In genomic region chr3:49769926-49770325, GRCh38 we compare ENCODE assay signal across 20 cellular contexts. TPM values are rescaled to one million over a fixed set of nuclear protein-coding genes. Genes with fewer than 3 reads are reported as not detected.
DNase-seq lines count a peak whose midpoint lies in the region; ATAC-seq, FAIRE-seq and TF ChIP-seq lines count a peak whose summit lies in the region.
"Had no signal": no experiment of that assay in that cellular context is flagged by ENCODE, and none has a peak within 500 bp of the region (broad histone marks: within the 10 kb centered on the region; RNA-seq: fewer than 3 reads in every experiment).

No MANE protein-coding gene starts in this region.

- H3K27ac ChIP-seq in HepG2 (ENCODE audit: extremely low read length, insufficient read depth, low read length) (no peak overlapping the region), right lobe of liver (no peak overlapping the region), testis (peak overlapping the region; percentile 45 to 68)
- H3K27ac ChIP-seq: 22Rv1, PC-9 had no signal

- no peaks in the 10 kb centered on the region for H3K27me3 ChIP-seq in HepG2 (ENCODE audit: control insufficient read depth in 1 of 2, insufficient read depth in 2 of 2, low read length in 2 of 2)
- H3K27me3 ChIP-seq in right lobe of liver: no peaks in the 10 kb centered on the region
- H3K27me3 ChIP-seq in testis: no peaks in the 10 kb centered on the region

- peaks cover 4% of the 10 kb centered on the region; the same call in 1 of the 2 replicates for H4K20me1 ChIP-seq in HepG2 (ENCODE audit: insufficient read depth, low read length)

- H3K27me3 Mint-ChIP-seq in activated CD4-positive, alpha-beta memory T cell treated with anti-CD3 and anti-CD28 coated beads for 36 hours: no peaks in the 10 kb centered on the region
- H3K27me3 Mint-ChIP-seq in activated CD4-positive, alpha-beta memory T cell treated with anti-CD3 and anti-CD28 coated beads, Interleukin-2, amount 10 ng/mL, durations not matched to agents 7 days and 5 days: no peaks in the 10 kb centered on the region
- no peaks in the 10 kb centered on the region for H3K27me3 Mint-ChIP-seq in chondrocyte (ENCODE audit: low read depth)
- H3K27me3 Mint-ChIP-seq: CD4-positive, alpha-beta memory T cell had no signal

- no peak overlapping the region for H3K9ac ChIP-seq in HepG2 (ENCODE audit: insufficient read depth, low read depth, low read length)

- no peak for DNase-seq in activated CD4-positive, alpha-beta memory T cell treated with anti-CD3 and anti-CD28 coated beads for 36 hours
- DNase-seq in activated CD4-positive, alpha-beta memory T cell treated with anti-CD3 and anti-CD28 coated beads, Interleukin-2, amount 10 ng/mL, durations not matched to agents 7 days and 5 days: no peak
- no peak for DNase-seq in HepG2 (ENCODE audit: low spot score)
- no peak for DNase-seq in right lobe of liver
- DNase-seq in chondrocyte (ENCODE audit: low spot score): no peak
- peak; percentile 24 for DNase-seq in testis
- no peak for DNase-seq in stimulated activated CD8-positive, alpha-beta memory T cell treated with anti-CD3 and anti-CD28 coated beads, Interleukin-4, amount 100 ng/mL, for 48 hours
- no peak for DNase-seq in RCC 7860 (ENCODE audit: low spot score)
- DNase-seq: CD4-positive, alpha-beta memory T cell; DMS153; GF-D8; H9; NCI-H1048; NCI-H1436; NCI-H1930; NCI-H345; NCI-H524 treated with DMSO at 0.1 percent for 48 hours; PC-9 had no signal

- H3K79me2 ChIP-seq in HepG2 (ENCODE audit: insufficient read depth, low read length): peaks cover 69% of the 10 kb centered on the region

- H3K4me3 ChIP-seq in HepG2 (replicated peaks in 1 of 3; ENCODE audit: insufficient read depth in 1 of 3, low read depth in 2 of 3, low read length in 3 of 3): no peak overlapping the region
- no peak overlapping the region for H3K4me3 ChIP-seq in right lobe of liver
- H3K4me3 ChIP-seq in testis: no peak overlapping the region
- H3K4me3 ChIP-seq: PC-9 had no signal

- no peak for TF ChIP-seq RAD21 in HepG2 (CRISPR knock-in tag; IDR thresholded peaks at IDR 0.05)

- no peak overlapping the region for H2AFZ ChIP-seq in HepG2 (ENCODE audit: low read length)
- H2AFZ ChIP-seq: PC-9 had no signal

- H3K36me3 Mint-ChIP-seq in activated CD4-positive, alpha-beta memory T cell treated with anti-CD3 and anti-CD28 coated beads for 36 hours: peaks cover 9% of the 10 kb centered on the region
- H3K36me3 Mint-ChIP-seq in activated CD4-positive, alpha-beta memory T cell treated with anti-CD3 and anti-CD28 coated beads, Interleukin-2, amount 10 ng/mL, durations not matched to agents 7 days and 5 days (ENCODE audit: low read depth): peaks cover 16% of the 10 kb centered on the region
- H3K36me3 Mint-ChIP-seq in chondrocyte (ENCODE audit: low read depth): no peaks in the 10 kb centered on the region

- H3K4me1 ChIP-seq in HepG2 (ENCODE audit: insufficient read depth, low read length): peaks cover 6% of the 10 kb centered on the region; the same call in 1 of the 2 replicates
- peaks cover 0 to 4% (median 0%) of the 10 kb centered on the region in 4 donors for H3K4me1 ChIP-seq in right lobe of liver
- peaks cover 18% of the 10 kb centered on the region for H3K4me1 ChIP-seq in testis

- no peak for FAIRE-seq in HepG2 (lab: Jason Lieb, UNC)
- no peak for FAIRE-seq in RCC 7860 (lab: Jason Lieb, UNC)

- POLR2A ChIA-PET in activated CD4-positive, alpha-beta memory T cell treated with anti-CD3 and anti-CD28 coated beads for 36 hours (lab: Charles Lee): no interaction called here
- POLR2A ChIA-PET in activated CD4-positive, alpha-beta memory T cell treated with anti-CD3 and anti-CD28 coated beads, Interleukin-2, amount 10 ng/mL, durations not matched to agents 7 days and 5 days (lab: Charles Lee): interaction anchor here (0.8 kb wide), 1 partner anchor 120 kb away, joined by 3 read pairs; no protein-coding TSS in a partner anchor
- POLR2A ChIA-PET in HepG2 (lab: Yijun Ruan, JAX): no interaction called here

- H3K4me2 ChIP-seq in HepG2 (ENCODE audit: low read depth, low read length): no peak overlapping the region
- H3K4me2 ChIP-seq: PC-9 had no signal

- no peak for TF ChIP-seq POLR2A in HepG2 (IDR thresholded peaks at IDR 0.05; ENCODE audit: insufficient read depth in 1 of 2, low read depth in 2 of 2, low read length in 2 of 2)
- TF ChIP-seq POLR2A in right lobe of liver (IDR thresholded peaks at IDR 0.05): no peak
- no peak for TF ChIP-seq POLR2A in testis (IDR thresholded peaks at IDR 0.05)

- intact Hi-C loops in activated CD4-positive, alpha-beta memory T cell treated with anti-CD3 and anti-CD28 coated beads for 36 hours (cut with micrococcal nuclease): no loop called here
- intact Hi-C loops in HepG2 (cut with micrococcal nuclease; ENCODE audit: unreplicated experiment) (no loop called here), right lobe of liver (cut with DNase I) (no loop called here), testis (cut with DNase I; ENCODE audit: low total_unique reads) (no loop called here)

- TF ChIP-seq EP300 in HepG2 (IDR thresholded peaks at IDR 0.05; ENCODE audit: low read depth in 2 of 2, low read length in 2 of 2) (no peak), HepG2 (CRISPR knock-in tag; IDR thresholded peaks at IDR 0.05; ENCODE audit: borderline replicate concordance) (no peak)

- H3K4me1 Mint-ChIP-seq in activated CD4-positive, alpha-beta memory T cell treated with anti-CD3 and anti-CD28 coated beads for 36 hours (ENCODE audit: low read depth): peaks cover 31% of the 10 kb centered on the region
- peaks cover 7% of the 10 kb centered on the region for H3K4me1 Mint-ChIP-seq in activated CD4-positive, alpha-beta memory T cell treated with anti-CD3 and anti-CD28 coated beads, Interleukin-2, amount 10 ng/mL, durations not matched to agents 7 days and 5 days
- peaks cover 15% of the 10 kb centered on the region for H3K4me1 Mint-ChIP-seq in chondrocyte (ENCODE audit: low read depth)
- H3K4me1 Mint-ChIP-seq: H9 had no signal

- no peak for ATAC-seq in HepG2
- ATAC-seq in right lobe of liver: no peak

- CTCF ChIA-PET in activated CD4-positive, alpha-beta memory T cell treated with anti-CD3 and anti-CD28 coated beads for 36 hours (lab: Charles Lee): interaction anchor here (0.9 to 2.1 kb wide), 2 partner anchors 33 to 69 kb away, joined by 3 to 5 read pairs; partner anchors contain the start of gene INKA1
- CTCF ChIA-PET in activated CD4-positive, alpha-beta memory T cell treated with anti-CD3 and anti-CD28 coated beads, Interleukin-2, amount 10 ng/mL, durations not matched to agents 7 days and 5 days (lab: Charles Lee): interaction anchor here (1.4 to 1.8 kb wide), 2 partner anchors 12 to 69 kb away, joined by 4 read pairs; no protein-coding TSS in a partner anchor
- CTCF ChIA-PET in HepG2 (lab: Yijun Ruan, JAX; ENCODE audit: low intra/inter-chr PET ratio, low total read pairs): no interaction called here

- peak overlapping the region; percentile 34 for H3K27ac Mint-ChIP-seq in activated CD4-positive, alpha-beta memory T cell treated with anti-CD3 and anti-CD28 coated beads for 36 hours
- H3K27ac Mint-ChIP-seq in activated CD4-positive, alpha-beta memory T cell treated with anti-CD3 and anti-CD28 coated beads, Interleukin-2, amount 10 ng/mL, durations not matched to agents 7 days and 5 days: no peak overlapping the region
- peak overlapping the region; percentile 73 for H3K27ac Mint-ChIP-seq in chondrocyte (ENCODE audit: unreplicated experiment)

- no peaks in the 10 kb centered on the region for H3K9me3 Mint-ChIP-seq in activated CD4-positive, alpha-beta memory T cell treated with anti-CD3 and anti-CD28 coated beads for 36 hours
- H3K9me3 Mint-ChIP-seq in activated CD4-positive, alpha-beta memory T cell treated with anti-CD3 and anti-CD28 coated beads, Interleukin-2, amount 10 ng/mL, durations not matched to agents 7 days and 5 days: no peaks in the 10 kb centered on the region
- no peaks in the 10 kb centered on the region for H3K9me3 Mint-ChIP-seq in chondrocyte (ENCODE audit: low read depth)
- H3K9me3 Mint-ChIP-seq: CD4-positive, alpha-beta memory T cell; H9 had no signal

- TF ChIP-seq CTCF in HepG2 (CRISPR knock-in tag; IDR thresholded peaks at IDR 0.05) (no peak), right lobe of liver (IDR thresholded peaks at IDR 0.05) (no peak), chondrocyte (IDR thresholded peaks at IDR 0.05) (no peak), testis (IDR thresholded peaks at IDR 0.05) (no peak)

- H3K36me3 ChIP-seq in HepG2 (replicated peaks in 1 of 2; ENCODE audit: control insufficient read depth in 1 of 2, insufficient read depth in 2 of 2, low read length in 2 of 2) (peaks cover 2 to 18% of the 10 kb centered on the region in 2 experiments; a peak in 3 of 5 replicates), right lobe of liver (no peaks in the 10 kb centered on the region), testis (ENCODE audit: low read depth, missing control alignments) (no peaks in the 10 kb centered on the region)

- BruUV-seq in HepG2 (replicated peaks; lab: Mats Ljungman, UMichigan): no TSS peak

- no peak overlapping the region for H3K4me3 Mint-ChIP-seq in activated CD4-positive, alpha-beta memory T cell treated with anti-CD3 and anti-CD28 coated beads for 36 hours
- no peak overlapping the region for H3K4me3 Mint-ChIP-seq in activated CD4-positive, alpha-beta memory T cell treated with anti-CD3 and anti-CD28 coated beads, Interleukin-2, amount 10 ng/mL, durations not matched to agents 7 days and 5 days
- no peak overlapping the region for H3K4me3 Mint-ChIP-seq in chondrocyte (ENCODE audit: unreplicated experiment)
- H3K4me3 Mint-ChIP-seq: CD4-positive, alpha-beta memory T cell; H9 had no signal

- in situ Hi-C loops in HepG2 (cut with HindIII; ENCODE audit: extremely low pct_ligation_motif_present, low pct_unique_long_range_greater_than_20kb): no loop called here

- H3K9me3 ChIP-seq in HepG2 (ENCODE audit: low read length): no peaks in the 10 kb centered on the region
- H3K9me3 ChIP-seq in right lobe of liver: no peaks in the 10 kb centered on the region
- no peaks in the 10 kb centered on the region for H3K9me3 ChIP-seq in testis

RNA-seq across cellular contexts. Expression of gene IP6K1, which starts 16.4 kb away (rescaled TPM):
- 10 to 100 TPM; 28.8 to 29.3 TPM for total RNA-seq in activated CD4-positive, alpha-beta memory T cell treated with anti-CD3 and anti-CD28 coated beads for 36 hours
- 10 to 100 TPM; 38.8 to 39.2 TPM for total RNA-seq in activated CD4-positive, alpha-beta memory T cell treated with anti-CD3 and anti-CD28 coated beads, Interleukin-2, amount 10 ng/mL, durations not matched to agents 7 days and 5 days
- total RNA-seq in HepG2 (2016; rRNA removed; fragmentation: Illumina TruSeq; extraction: Trizol): 17.7 and 20.0 TPM in 2 replicates
- 2.3 and 2.4 TPM in 2 replicates for total RNA-seq in HepG2 (2016; cell fraction: cytosol; rRNA removed; fragmentation: Illumina TruSeq; extraction: Trizol; ENCODE audit: low read depth)
- 18.9 TPM in 2 replicates for total RNA-seq in HepG2 (2016; cell fraction: insoluble cytoplasmic fraction; rRNA removed; fragmentation: Illumina TruSeq; extraction: Trizol)
- 10.5 and 11.3 TPM in 2 replicates for total RNA-seq in HepG2 (2016; cell fraction: membrane; rRNA removed; fragmentation: Illumina TruSeq; extraction: Trizol)
- 14.7 and 20.3 TPM in 2 replicates for total RNA-seq in HepG2 (2016; cell fraction: nucleus; rRNA removed; fragmentation: Illumina TruSeq; extraction: Trizol)
- polyA plus RNA-seq in HepG2 (2011; rRNA removed): 29.7 and 38.8 TPM in 2 replicates
- 15.7 and 20.5 TPM in 2 replicates for polyA plus RNA-seq in HepG2 (2011; cell fraction: cytosol; rRNA removed)
- 37.9 and 43.4 TPM in 2 replicates for polyA plus RNA-seq in HepG2 (2011; cell fraction: nucleus; rRNA removed)
- polyA plus RNA-seq in HepG2 (2012): 17.1 and 20.6 TPM in 2 replicates
- polyA plus RNA-seq in HepG2 (2016; cell fraction: cytosol; fragmentation: Illumina TruSeq; extraction: Trizol; ENCODE audit: low read depth): 1.5 and 2.0 TPM in 2 replicates
- polyA plus RNA-seq in HepG2 (2016; cell fraction: insoluble cytoplasmic fraction; fragmentation: Illumina TruSeq; extraction: Trizol; ENCODE audit: low read depth): 13.9 and 19.8 TPM in 2 replicates
- polyA plus RNA-seq in HepG2 (2016; cell fraction: membrane; fragmentation: Illumina TruSeq; extraction: Trizol; ENCODE audit: low read depth): 6.2 and 7.7 TPM in 2 replicates
- 23.1 and 24.9 TPM in 2 replicates for polyA plus RNA-seq in HepG2 (2016; cell fraction: nucleus; fragmentation: Illumina TruSeq; extraction: Trizol; ENCODE audit: insufficient read depth, low read depth)
- polyA minus RNA-seq in HepG2 (2011; rRNA and poly(A)+ RNA removed; ENCODE audit: low replicate concordance): 99.3 and 116 TPM in 2 replicates
- 24.3 and 30.4 TPM in 2 replicates for polyA minus RNA-seq in HepG2 (2011; cell fraction: cytosol; rRNA and poly(A)+ RNA removed)
- polyA minus RNA-seq in HepG2 (2011; cell fraction: nucleus; rRNA and poly(A)+ RNA removed): 29.6 and 33.9 TPM in 2 replicates
- 10 to 100 TPM; 12.6 to 19.6 (median 16.2) TPM for total RNA-seq in right lobe of liver
- 38.9 to 44.4 TPM (median 40.1 TPM) in 3 replicates for total RNA-seq in chondrocyte
- total RNA-seq in testis: 100 to 1,000 TPM in 1 of 2 donors, 10 to 100 TPM in 1; 97.4 to 134 TPM
- 96.0 TPM for polyA plus RNA-seq in testis (ENCODE audit: insufficient read depth, low read depth, low replicate concordance)

RNA-seq across cellular contexts. Expression of gene CDHR4, which starts 29.7 kb away (rescaled TPM):
- total RNA-seq in activated CD4-positive, alpha-beta memory T cell treated with anti-CD3 and anti-CD28 coated beads for 36 hours: under 1 TPM in 1 of 2 experiments, not detected in 1; 0.22 TPM
- total RNA-seq in activated CD4-positive, alpha-beta memory T cell treated with anti-CD3 and anti-CD28 coated beads, Interleukin-2, amount 10 ng/mL, durations not matched to agents 7 days and 5 days: not detected
- total RNA-seq in HepG2 (2016; rRNA removed; fragmentation: Illumina TruSeq; extraction: Trizol) (not detected in 2 replicates), right lobe of liver (not detected), chondrocyte (not detected in 3 replicates), testis (1 to 10 TPM; 5.5 to 5.9 TPM)
- not detected in 2 replicates for total RNA-seq in HepG2 (2016; cell fraction: cytosol; rRNA removed; fragmentation: Illumina TruSeq; extraction: Trizol; ENCODE audit: low read depth)
- total RNA-seq in HepG2 (2016; cell fraction: insoluble cytoplasmic fraction; rRNA removed; fragmentation: Illumina TruSeq; extraction: Trizol): not detected in 2 replicates
- total RNA-seq in HepG2 (2016; cell fraction: membrane; rRNA removed; fragmentation: Illumina TruSeq; extraction: Trizol): not detected in 2 replicates
- not detected in 2 replicates for total RNA-seq in HepG2 (2016; cell fraction: nucleus; rRNA removed; fragmentation: Illumina TruSeq; extraction: Trizol)
- polyA plus RNA-seq in HepG2 (2011; rRNA removed) (0.21 and 0.26 TPM in 2 replicates), testis (ENCODE audit: insufficient read depth, low read depth, low replicate concordance) (11.7 TPM)
- polyA plus RNA-seq in HepG2 (2011; cell fraction: cytosol; rRNA removed): 0.08 TPM in 1 of 2 replicates, not detected in the other
- polyA plus RNA-seq in HepG2 (2011; cell fraction: nucleus; rRNA removed): 0.98 and 1.7 TPM in 2 replicates
- polyA plus RNA-seq in HepG2 (2012): not detected in 2 replicates
- not detected in 2 replicates for polyA plus RNA-seq in HepG2 (2016; cell fraction: cytosol; fragmentation: Illumina TruSeq; extraction: Trizol; ENCODE audit: low read depth)
- polyA plus RNA-seq in HepG2 (2016; cell fraction: insoluble cytoplasmic fraction; fragmentation: Illumina TruSeq; extraction: Trizol; ENCODE audit: low read depth): not detected in 2 replicates
- polyA plus RNA-seq in HepG2 (2016; cell fraction: membrane; fragmentation: Illumina TruSeq; extraction: Trizol; ENCODE audit: low read depth): not detected in 2 replicates
- 0.17 TPM in 1 of 2 replicates, not detected in the other for polyA plus RNA-seq in HepG2 (2016; cell fraction: nucleus; fragmentation: Illumina TruSeq; extraction: Trizol; ENCODE audit: insufficient read depth, low read depth)
- polyA minus RNA-seq in HepG2 (2011; rRNA and poly(A)+ RNA removed; ENCODE audit: low replicate concordance): 0.40 TPM in 1 of 2 replicates, not detected in the other
- not detected in 2 replicates for polyA minus RNA-seq in HepG2 (2011; cell fraction: cytosol; rRNA and poly(A)+ RNA removed)
- 0.26 TPM in 1 of 2 replicates, not detected in the other for polyA minus RNA-seq in HepG2 (2011; cell fraction: nucleus; rRNA and poly(A)+ RNA removed)
- total RNA-seq: H9, M059J had no signal
- polyA plus RNA-seq: CD4-positive, alpha-beta memory T cell had no signal

RNA-seq across cellular contexts. Expression of gene INKA1, which starts 33.1 kb away (rescaled TPM):
- total RNA-seq in activated CD4-positive, alpha-beta memory T cell treated with anti-CD3 and anti-CD28 coated beads for 36 hours: 1 to 10 TPM; 1.0 to 1.2 TPM
- total RNA-seq in activated CD4-positive, alpha-beta memory T cell treated with anti-CD3 and anti-CD28 coated beads, Interleukin-2, amount 10 ng/mL, durations not matched to agents 7 days and 5 days: under 1 TPM; 0.20 to 0.48 TPM
- 0.22 TPM in 1 of 2 replicates, not detected in the other for total RNA-seq in HepG2 (2016; rRNA removed; fragmentation: Illumina TruSeq; extraction: Trizol)
- 0.30 TPM in 1 of 2 replicates, not detected in the other for total RNA-seq in HepG2 (2016; cell fraction: cytosol; rRNA removed; fragmentation: Illumina TruSeq; extraction: Trizol; ENCODE audit: low read depth)
- total RNA-seq in HepG2 (2016; cell fraction: insoluble cytoplasmic fraction; rRNA removed; fragmentation: Illumina TruSeq; extraction: Trizol): 0.15 TPM in 1 of 2 replicates, not detected in the other
- 0.17 and 0.28 TPM in 2 replicates for total RNA-seq in HepG2 (2016; cell fraction: membrane; rRNA removed; fragmentation: Illumina TruSeq; extraction: Trizol)
- total RNA-seq in HepG2 (2016; cell fraction: nucleus; rRNA removed; fragmentation: Illumina TruSeq; extraction: Trizol): not detected in 2 replicates
- 0.41 and 0.77 TPM in 2 replicates for polyA plus RNA-seq in HepG2 (2011; rRNA removed)
- polyA plus RNA-seq in HepG2 (2011; cell fraction: cytosol; rRNA removed): 0.42 and 0.78 TPM in 2 replicates
- 0.34 and 1.1 TPM in 2 replicates for polyA plus RNA-seq in HepG2 (2011; cell fraction: nucleus; rRNA removed)
- 0.28 and 0.42 TPM in 2 replicates for polyA plus RNA-seq in HepG2 (2012)
- 0.14 and 0.17 TPM in 2 replicates for polyA plus RNA-seq in HepG2 (2016; cell fraction: cytosol; fragmentation: Illumina TruSeq; extraction: Trizol; ENCODE audit: low read depth)
- polyA plus RNA-seq in HepG2 (2016; cell fraction: insoluble cytoplasmic fraction; fragmentation: Illumina TruSeq; extraction: Trizol; ENCODE audit: low read depth): 0.23 TPM in 1 of 2 replicates, not detected in the other
- polyA plus RNA-seq in HepG2 (2016; cell fraction: membrane; fragmentation: Illumina TruSeq; extraction: Trizol; ENCODE audit: low read depth): 0.22 TPM in 1 of 2 replicates, not detected in the other
- not detected in 2 replicates for polyA plus RNA-seq in HepG2 (2016; cell fraction: nucleus; fragmentation: Illumina TruSeq; extraction: Trizol; ENCODE audit: insufficient read depth, low read depth)
- polyA minus RNA-seq in HepG2 (2011; rRNA and poly(A)+ RNA removed; ENCODE audit: low replicate concordance): 0.38 and 0.82 TPM in 2 replicates
- 0.79 TPM in 1 of 2 replicates, not detected in the other for polyA minus RNA-seq in HepG2 (2011; cell fraction: cytosol; rRNA and poly(A)+ RNA removed)
- 0.50 and 0.64 TPM in 2 replicates for polyA minus RNA-seq in HepG2 (2011; cell fraction: nucleus; rRNA and poly(A)+ RNA removed)
- total RNA-seq in right lobe of liver: 1 to 10 TPM in 1 of 6 experiments, under 1 TPM in 5; 0.46 to 1.2 (median 0.73) TPM
- 4.1 to 7.9 TPM (median 7.9 TPM) in 3 replicates for total RNA-seq in chondrocyte
- 1 to 10 TPM; 5.1 to 6.3 TPM for total RNA-seq in testis
- polyA plus RNA-seq in testis (ENCODE audit: insufficient read depth, low read depth, low replicate concordance): 4.0 TPM
- total RNA-seq: PC-9 had no signal

RNA-seq across cellular contexts. Expression of gene UBA7, which starts 43.8 kb away (rescaled TPM):
- total RNA-seq in activated CD4-positive, alpha-beta memory T cell treated with anti-CD3 and anti-CD28 coated beads for 36 hours: 10 to 100 TPM; 85.6 to 86.4 TPM
- total RNA-seq in activated CD4-positive, alpha-beta memory T cell treated with anti-CD3 and anti-CD28 coated beads, Interleukin-2, amount 10 ng/mL, durations not matched to agents 7 days and 5 days: 100 to 1,000 TPM; 179 to 182 TPM
- total RNA-seq in HepG2 (2016; rRNA removed; fragmentation: Illumina TruSeq; extraction: Trizol) (5.8 and 9.5 TPM in 2 replicates), right lobe of liver (10 to 100 TPM; 16.4 to 39.1 (median 28.5) TPM), chondrocyte (25.6 to 45.3 TPM (median 26.3 TPM) in 3 replicates), testis (10 to 100 TPM; 34.0 to 49.7 TPM)
- 1.7 and 1.9 TPM in 2 replicates for total RNA-seq in HepG2 (2016; cell fraction: cytosol; rRNA removed; fragmentation: Illumina TruSeq; extraction: Trizol; ENCODE audit: low read depth)
- total RNA-seq in HepG2 (2016; cell fraction: insoluble cytoplasmic fraction; rRNA removed; fragmentation: Illumina TruSeq; extraction: Trizol): 5.7 and 9.9 TPM in 2 replicates
- 1.4 and 1.8 TPM in 2 replicates for total RNA-seq in HepG2 (2016; cell fraction: membrane; rRNA removed; fragmentation: Illumina TruSeq; extraction: Trizol)
- total RNA-seq in HepG2 (2016; cell fraction: nucleus; rRNA removed; fragmentation: Illumina TruSeq; extraction: Trizol): 11.0 and 11.7 TPM in 2 replicates
- polyA plus RNA-seq in HepG2 (2011; rRNA removed) (16.5 and 20.2 TPM in 2 replicates), testis (ENCODE audit: insufficient read depth, low read depth, low replicate concordance) (27.2 TPM)
- 6.1 and 8.8 TPM in 2 replicates for polyA plus RNA-seq in HepG2 (2011; cell fraction: cytosol; rRNA removed)
- 175 and 207 TPM in 2 replicates for polyA plus RNA-seq in HepG2 (2011; cell fraction: nucleus; rRNA removed)
- polyA plus RNA-seq in HepG2 (2012): 8.4 and 9.1 TPM in 2 replicates
- polyA plus RNA-seq in HepG2 (2016; cell fraction: cytosol; fragmentation: Illumina TruSeq; extraction: Trizol; ENCODE audit: low read depth): 0.49 and 0.55 TPM in 2 replicates
- 3.6 and 4.7 TPM in 2 replicates for polyA plus RNA-seq in HepG2 (2016; cell fraction: insoluble cytoplasmic fraction; fragmentation: Illumina TruSeq; extraction: Trizol; ENCODE audit: low read depth)
- polyA plus RNA-seq in HepG2 (2016; cell fraction: membrane; fragmentation: Illumina TruSeq; extraction: Trizol; ENCODE audit: low read depth): 0.78 and 0.79 TPM in 2 replicates
- 18.3 and 25.6 TPM in 2 replicates for polyA plus RNA-seq in HepG2 (2016; cell fraction: nucleus; fragmentation: Illumina TruSeq; extraction: Trizol; ENCODE audit: insufficient read depth, low read depth)
- 10.2 and 40.3 TPM in 2 replicates for polyA minus RNA-seq in HepG2 (2011; rRNA and poly(A)+ RNA removed; ENCODE audit: low replicate concordance)
- 7.9 and 8.9 TPM in 2 replicates for polyA minus RNA-seq in HepG2 (2011; cell fraction: cytosol; rRNA and poly(A)+ RNA removed)
- polyA minus RNA-seq in HepG2 (2011; cell fraction: nucleus; rRNA and poly(A)+ RNA removed): 32.6 and 36.8 TPM in 2 replicates

RNA-seq across cellular contexts. Expression of gene GMPPB, which starts 46.2 kb away (rescaled TPM):
- 10 to 100 TPM; 41.0 to 45.4 TPM for total RNA-seq in activated CD4-positive, alpha-beta memory T cell treated with anti-CD3 and anti-CD28 coated beads for 36 hours
- total RNA-seq in activated CD4-positive, alpha-beta memory T cell treated with anti-CD3 and anti-CD28 coated beads, Interleukin-2, amount 10 ng/mL, durations not matched to agents 7 days and 5 days: 10 to 100 TPM; 48.2 to 49.0 TPM
- total RNA-seq in HepG2 (2016; rRNA removed; fragmentation: Illumina TruSeq; extraction: Trizol): 21.7 and 23.1 TPM in 2 replicates
- total RNA-seq in HepG2 (2016; cell fraction: cytosol; rRNA removed; fragmentation: Illumina TruSeq; extraction: Trizol; ENCODE audit: low read depth): 3.9 and 5.4 TPM in 2 replicates
- total RNA-seq in HepG2 (2016; cell fraction: insoluble cytoplasmic fraction; rRNA removed; fragmentation: Illumina TruSeq; extraction: Trizol): 21.2 and 23.8 TPM in 2 replicates
- 7.3 and 8.9 TPM in 2 replicates for total RNA-seq in HepG2 (2016; cell fraction: membrane; rRNA removed; fragmentation: Illumina TruSeq; extraction: Trizol)
- total RNA-seq in HepG2 (2016; cell fraction: nucleus; rRNA removed; fragmentation: Illumina TruSeq; extraction: Trizol): 14.9 and 16.7 TPM in 2 replicates
- polyA plus RNA-seq in HepG2 (2011; rRNA removed): 6.5 and 9.1 TPM in 2 replicates
- 6.3 and 8.4 TPM in 2 replicates for polyA plus RNA-seq in HepG2 (2011; cell fraction: cytosol; rRNA removed)
- polyA plus RNA-seq in HepG2 (2011; cell fraction: nucleus; rRNA removed): 15.5 and 21.5 TPM in 2 replicates
- 4.8 and 5.8 TPM in 2 replicates for polyA plus RNA-seq in HepG2 (2012)
- polyA plus RNA-seq in HepG2 (2016; cell fraction: cytosol; fragmentation: Illumina TruSeq; extraction: Trizol; ENCODE audit: low read depth): 3.3 and 3.7 TPM in 2 replicates
- polyA plus RNA-seq in HepG2 (2016; cell fraction: insoluble cytoplasmic fraction; fragmentation: Illumina TruSeq; extraction: Trizol; ENCODE audit: low read depth): 17.8 and 18.8 TPM in 2 replicates
- polyA plus RNA-seq in HepG2 (2016; cell fraction: membrane; fragmentation: Illumina TruSeq; extraction: Trizol; ENCODE audit: low read depth): 4.7 and 5.8 TPM in 2 replicates
- polyA plus RNA-seq in HepG2 (2016; cell fraction: nucleus; fragmentation: Illumina TruSeq; extraction: Trizol; ENCODE audit: insufficient read depth, low read depth): 23.9 and 25.9 TPM in 2 replicates
- polyA minus RNA-seq in HepG2 (2011; rRNA and poly(A)+ RNA removed; ENCODE audit: low replicate concordance): 21.4 and 30.7 TPM in 2 replicates
- polyA minus RNA-seq in HepG2 (2011; cell fraction: cytosol; rRNA and poly(A)+ RNA removed): 4.2 and 5.6 TPM in 2 replicates
- 12.6 and 20.3 TPM in 2 replicates for polyA minus RNA-seq in HepG2 (2011; cell fraction: nucleus; rRNA and poly(A)+ RNA removed)
- 10 to 100 TPM; 12.2 to 34.2 (median 25.6) TPM for total RNA-seq in right lobe of liver
- 27.6 to 50.2 TPM (median 28.4 TPM) in 3 replicates for total RNA-seq in chondrocyte
- 10 to 100 TPM; 15.7 to 23.4 TPM for total RNA-seq in testis
- 16.8 TPM for polyA plus RNA-seq in testis (ENCODE audit: insufficient read depth, low read depth, low replicate concordance)

Comparison
In these comparisons a context has a peak if more than half of its experiments do, and no peak if none do; other contexts are left out.
1. H3K27ac ChIP-seq: peak in testis (2 of 2); none in HepG2 (single experiment) and right lobe of liver (0 of 3).